Comparison of ENCODE assay signal across 13 cellular contexts in genomic region chr9:23822331-23823169, GRCh38. TPM values are rescaled to one million over a fixed set of nuclear protein-coding genes. Genes with fewer than 3 reads are reported as not detected.
A peak's percentile ranks its signal among the peaks of the same experiment; 100 is the strongest.
DNase-seq lines count a peak whose midpoint lies in the region; FAIRE-seq and TF ChIP-seq lines count a peak whose summit lies in the region.
"Had no signal": no experiment of that assay in that cellular context is flagged by ENCODE, and none has a peak within 500 bp of the region (broad histone marks: within the 10 kb centered on the region; RNA-seq: fewer than 3 reads in every experiment).

No MANE protein-coding gene starts in this region.

- TF ChIP-seq POLR2A in H54 (IDR thresholded peaks at IDR 0.05; ENCODE audit: low read depth, low read length) = no peak

- no peaks in the 10 kb centered on the region for H3K36me3 ChIP-seq in SJCRH30

- no peaks in the 10 kb centered on the region for H3K36me3 Mint-ChIP-seq in T-helper 1 cell treated with Interleukin-12 subunit alpha and Interleukin-12 subunit beta and Interleukin-4 antibody, amounts not matched to agents 30 μg/mL and 1 μg/mL, for 36 hours (ENCODE audit: low read depth)
- H3K36me3 Mint-ChIP-seq: stimulated activated effector memory CD8-positive, alpha-beta T cell treated with anti-CD3 and anti-CD28 coated beads, Interleukin-12 subunit alpha, Interleukin-12 subunit beta, amount 100 ng/mL, for 72 hours had no signal

- no peaks in the 10 kb centered on the region for H3K27me3 ChIP-seq in SJCRH30

- H3K27ac ChIP-seq in SJCRH30 = no peak overlapping the region
- H3K27ac ChIP-seq: parathyroid adenoma had no signal

- H3K4me3 Mint-ChIP-seq in T-helper 1 cell treated with Interleukin-12 subunit alpha and Interleukin-12 subunit beta and Interleukin-4 antibody, amounts not matched to agents 30 μg/mL and 1 μg/mL, for 36 hours = no peak overlapping the region
- H3K4me3 Mint-ChIP-seq: stimulated activated effector memory CD8-positive, alpha-beta T cell treated with anti-CD3 and anti-CD28 coated beads, Interleukin-12 subunit alpha, Interleukin-12 subunit beta, amount 100 ng/mL, for 72 hours had no signal

- DNase-seq in T-helper 1 cell = no peak
- DNase-seq in SJCRH30 = no peak
- DNase-seq in skeletal muscle cell (ENCODE audit: low read depth) = no peak
- DNase-seq in AG20443 (ENCODE audit: low spot score) = no peak
- DNase-seq in COLO829 (ENCODE audit: low spot score) = no peak
- no peak for DNase-seq in H54 (ENCODE audit: insufficient read length, low spot score)
- DNase-seq: foreskin fibroblast had no signal

- H3K4me3 ChIP-seq in SJCRH30 (peak overlapping the region; percentile 76), iPS-11a (ENCODE audit: low read depth, low read length) (peak overlapping the region; percentile 50), skeletal muscle cell (ENCODE audit: low read depth, low read length) (peak overlapping the region; percentile 54)

- H3K9me3 Mint-ChIP-seq in T-helper 1 cell treated with Interleukin-12 subunit alpha and Interleukin-12 subunit beta and Interleukin-4 antibody, amounts not matched to agents 30 μg/mL and 1 μg/mL, for 36 hours = peaks cover 3% of the 10 kb centered on the region

- FAIRE-seq in H54 (lab: Jason Lieb, UNC) = no peak

- peak overlapping the region; percentile 62 for H3K27ac Mint-ChIP-seq in T-helper 1 cell treated with Interleukin-12 subunit alpha and Interleukin-12 subunit beta and Interleukin-4 antibody, amounts not matched to agents 30 μg/mL and 1 μg/mL, for 36 hours
- H3K27ac Mint-ChIP-seq: activated naive CD4-positive, alpha-beta T cell treated with anti-CD3 and anti-CD28 coated beads, Interleukin-2, amount 50 U/mL, for 72 hours; stimulated activated effector memory CD8-positive, alpha-beta T cell treated with anti-CD3 and anti-CD28 coated beads, Interleukin-12 subunit alpha, Interleukin-12 subunit beta, amount 100 ng/mL, for 72 hours had no signal

- H3K9me3 ChIP-seq in SJCRH30 (replicated peaks) = no peaks in the 10 kb centered on the region

- H3K27me3 Mint-ChIP-seq in T-helper 1 cell treated with Interleukin-12 subunit alpha and Interleukin-12 subunit beta and Interleukin-4 antibody, amounts not matched to agents 30 μg/mL and 1 μg/mL, for 36 hours (ENCODE audit: low read depth) = peaks cover 18% of the 10 kb centered on the region

- no peaks in the 10 kb centered on the region for H3K4me1 Mint-ChIP-seq in T-helper 1 cell treated with Interleukin-12 subunit alpha and Interleukin-12 subunit beta and Interleukin-4 antibody, amounts not matched to agents 30 μg/mL and 1 μg/mL, for 36 hours (ENCODE audit: low read depth)
- H3K4me1 Mint-ChIP-seq: stimulated activated effector memory CD8-positive, alpha-beta T cell treated with anti-CD3 and anti-CD28 coated beads, Interleukin-12 subunit alpha, Interleukin-12 subunit beta, amount 100 ng/mL, for 72 hours had no signal

- H3K4me1 ChIP-seq in SJCRH30 = peaks cover 5% of the 10 kb centered on the region; the same call in 1 of the 2 replicates
- H3K4me1 ChIP-seq: parathyroid adenoma had no signal

RNA-seq across cellular contexts. Expression of gene ELAVL2, which starts 3.5 kb away (rescaled TPM):
- 29.1 and 29.2 TPM in 2 replicates for total RNA-seq in SJCRH30 (2014; rRNA removed; shearing (Covaris generic))
- total RNA-seq: activated naive CD4-positive, alpha-beta T cell treated with anti-CD3 and anti-CD28 coated beads, Interleukin-2, amount 50 U/mL, for 72 hours; T-helper 1 cell treated with Interleukin-12 subunit alpha and Interleukin-12 subunit beta and Interleukin-4 antibody, amounts not matched to agents 30 ng/mL and 1 ng/mL, for 36 hours had no signal
